17 cellular contexts compared by ENCODE assay signal in genomic region chr1:5297199-5297877, GRCh38.
A peak's percentile ranks its signal among the peaks of the same experiment; 100 is the strongest.
DNase-seq lines count a peak whose midpoint lies in the region; ATAC-seq and TF ChIP-seq lines count a peak whose summit lies in the region.
"Had no signal": no experiment of that assay in that cellular context is flagged by ENCODE, and none has a peak within 500 bp of the region (broad histone marks: within the 10 kb centered on the region; RNA-seq: fewer than 3 reads in every experiment).

No MANE protein-coding gene starts in this region.

- H3K4me1 ChIP-seq in right cardiac atrium (ENCODE audit: control insufficient read depth, insufficient read depth, low read length) = no peaks in the 10 kb centered on the region
- H3K4me1 ChIP-seq: SJCRH30, uterus had no signal

- intact Hi-C loops in right cardiac atrium (cut with DNase I) = no loop called here

- H3K27ac ChIP-seq in right cardiac atrium (ENCODE audit: low read length) = no peak overlapping the region
- H3K27ac ChIP-seq: SJCRH30, skin epidermis, uterus had no signal

- peak; percentile 46 for DNase-seq in DMS79 (lab: John Stamatoyannopoulos, UW)
- DNase-seq in SHP77 treated with DMSO at 0.1 percent for 48 hours (lab: John Stamatoyannopoulos, UW) = peak; percentile 21
- peak in 2 of 3 donors; percentile 27 to 65 for DNase-seq in right cardiac atrium
- DNase-seq in omental fat pad (ENCODE audit: low spot score) = no peak
- no peak for DNase-seq in cerebellum (ENCODE audit: low spot score)
- DNase-seq in NCI-H1105 treated with DMSO at 0.1 percent for 48 hours (lab: John Stamatoyannopoulos, UW) = no peak
- DNase-seq: activated CD4-positive, alpha-beta T cell treated with anti-CD3 and anti-CD28 coated beads, Interleukin-2, amount 10 ng/mL, durations not matched to agents 24 days and 14 days; activated naive CD8-positive, alpha-beta T cell treated with anti-CD3 and anti-CD28 coated beads, Interleukin-2, amount 10 ng/mL, durations not matched to agents 7 days and 5 days; activated T-cell treated with anti-CD3 and anti-CD28 coated beads, Interleukin-2, amount 50 U/mL, for 1 hour; AML-193; SJCRH30; stimulated activated naive CD4-positive, alpha-beta T cell; T1000 had no signal

- ATAC-seq in right cardiac atrium = peak; percentile 56 to 70
- ATAC-seq in omental fat pad (ENCODE audit: low FRiP score) = peak; percentile 35
- no peak for ATAC-seq in GM18868 (IDR thresholded peaks at IDR 0.05; ENCODE audit: unreplicated experiment)
- no peak for ATAC-seq in HG02623 (IDR thresholded peaks at IDR 0.05; ENCODE audit: unreplicated experiment)

- H3K27me3 ChIP-seq in right cardiac atrium (ENCODE audit: control insufficient read depth, insufficient read depth) = no peaks in the 10 kb centered on the region
- H3K27me3 ChIP-seq: uterus had no signal

- no peaks in the 10 kb centered on the region for H3K9me3 ChIP-seq in right cardiac atrium (ENCODE audit: control insufficient read depth, low read length)
- H3K9me3 ChIP-seq: SJCRH30, uterus had no signal

- H3K4me3 ChIP-seq in right cardiac atrium (ENCODE audit: low read length) = no peak overlapping the region
- H3K4me3 ChIP-seq: SJCRH30, skin epidermis, uterus had no signal

- WGBS in right cardiac atrium = 54% methylated on average over 9 of the region's 9 CpGs

- TF ChIP-seq CTCF in omental fat pad (IDR thresholded peaks at IDR 0.05) = no peak

Comparison
In these comparisons a context has a peak if more than half of its experiments do, and no peak if none do; other contexts are left out.
1. DNase-seq: peak in DMS79 (single experiment), SHP77 treated with DMSO at 0.1 percent for 48 hours (single experiment) and right cardiac atrium (2 of 3); none in omental fat pad (single experiment), cerebellum (single experiment) and NCI-H1105 treated with DMSO at 0.1 percent for 48 hours (single experiment).
2. ATAC-seq: peak in right cardiac atrium (2 of 2) and omental fat pad (single experiment); none in GM18868 (single experiment) and HG02623 (single experiment).